ENCODE assay signal across 1 cellular context in the genomic region with DNA sequence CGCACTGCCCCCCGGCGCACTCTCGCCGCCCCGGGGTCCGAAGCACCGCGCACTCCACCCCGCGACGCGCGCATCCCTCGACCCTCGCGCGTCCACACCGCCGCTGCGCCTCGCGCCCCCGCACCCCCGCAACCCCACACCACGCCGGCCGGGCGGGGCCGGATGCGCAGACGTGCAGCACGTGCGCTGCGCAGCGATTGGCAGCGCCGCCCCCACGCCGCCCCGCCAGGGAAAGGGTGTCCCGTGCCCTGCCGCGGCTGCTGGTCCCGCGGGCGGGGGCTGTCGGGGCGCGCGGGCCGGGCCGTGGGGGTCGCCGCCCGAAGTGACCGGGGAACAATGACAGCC.
TF ChIP-seq lines count a peak whose summit lies in the region.

No MANE protein-coding gene starts in this region.

TF ChIP-seq in HepG2, 621 proteins besides CTCF, POLR2A, EP300 and RAD21 (continued from another document and continues in another):
- TF ChIP-seq, protein P1, sequence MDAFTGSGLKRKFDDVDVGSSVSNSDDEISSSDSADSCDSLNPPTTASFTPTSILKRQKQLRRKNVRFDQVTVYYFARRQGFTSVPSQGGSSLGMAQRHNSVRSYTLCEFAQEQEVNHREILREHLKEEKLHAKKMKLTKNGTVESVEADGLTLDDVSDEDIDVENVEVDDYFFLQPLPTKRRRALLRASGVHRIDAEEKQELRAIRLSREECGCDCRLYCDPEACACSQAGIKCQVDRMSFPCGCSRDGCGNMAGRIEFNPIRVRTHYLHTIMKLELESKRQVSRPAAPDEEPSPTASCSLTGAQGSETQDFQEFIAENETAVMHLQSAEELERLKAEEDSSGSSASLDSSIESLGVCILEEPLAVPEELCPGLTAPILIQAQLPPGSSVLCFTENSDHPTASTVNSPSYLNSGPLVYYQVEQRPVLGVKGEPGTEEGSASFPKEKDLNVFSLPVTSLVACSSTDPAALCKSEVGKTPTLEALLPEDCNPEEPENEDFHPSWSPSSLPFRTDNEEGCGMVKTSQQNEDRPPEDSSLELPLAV (CRISPR knock-in tag; conservative IDR thresholded peaks at IDR 0.05; ENCODE audit: low read depth) = 0 out of 2 replicates have a peak, but pooled peaks have one; percentile 82
- peak; percentile 47; the same call in 1 of the 2 replicates for TF ChIP-seq NFYC (CRISPR knock-in tag; IDR thresholded peaks at IDR 0.05)
- TF ChIP-seq ZNF143 (CRISPR knock-in tag; IDR thresholded peaks at IDR 0.05) = no peak
- TF ChIP-seq MTERF4 (CRISPR knock-in tag; IDR thresholded peaks at IDR 0.05) = no peak
- no peak for TF ChIP-seq ARID3A (IDR thresholded peaks at IDR 0.05; ENCODE audit: low read depth, low read length)
- TF ChIP-seq SAFB2 (CRISPR knock-in tag; IDR thresholded peaks at IDR 0.05; ENCODE audit: borderline replicate concordance, low read depth) = peak; percentile 12; the same call in 1 of the 2 replicates
- TF ChIP-seq ARNT2 (CRISPR knock-in tag; IDR thresholded peaks at IDR 0.05; ENCODE audit: low read depth) = peak; percentile 80; the same call in 1 of the 2 replicates
- TF ChIP-seq DNMT1 (CRISPR knock-in tag; IDR thresholded peaks at IDR 0.05) = peak; percentile 83
- peak; percentile 69 for TF ChIP-seq TFDP2 (CRISPR knock-in tag; IDR thresholded peaks at IDR 0.05)
- TF ChIP-seq PATZ1 (CRISPR knock-in tag; IDR thresholded peaks at IDR 0.05) = peak; percentile 88
- peak; percentile 89 for TF ChIP-seq ATF7-NPFF (CRISPR knock-in tag; IDR thresholded peaks at IDR 0.05; ENCODE audit: low read depth)
- peak; percentile 96 for TF ChIP-seq MAX (IDR thresholded peaks at IDR 0.05)
- 0 out of 2 replicates have a peak, but pooled peaks have one; percentile 14 for TF ChIP-seq KDM6A (CRISPR knock-in tag; IDR thresholded peaks at IDR 0.05; ENCODE audit: low read depth)
- peak; percentile 44; the same call in 1 of the 2 replicates for TF ChIP-seq ZXDC (CRISPR knock-in tag; IDR thresholded peaks at IDR 0.05)
- no peak for TF ChIP-seq ZNF318 (CRISPR knock-in tag; IDR thresholded peaks at IDR 0.05)
- TF ChIP-seq, protein P2, sequence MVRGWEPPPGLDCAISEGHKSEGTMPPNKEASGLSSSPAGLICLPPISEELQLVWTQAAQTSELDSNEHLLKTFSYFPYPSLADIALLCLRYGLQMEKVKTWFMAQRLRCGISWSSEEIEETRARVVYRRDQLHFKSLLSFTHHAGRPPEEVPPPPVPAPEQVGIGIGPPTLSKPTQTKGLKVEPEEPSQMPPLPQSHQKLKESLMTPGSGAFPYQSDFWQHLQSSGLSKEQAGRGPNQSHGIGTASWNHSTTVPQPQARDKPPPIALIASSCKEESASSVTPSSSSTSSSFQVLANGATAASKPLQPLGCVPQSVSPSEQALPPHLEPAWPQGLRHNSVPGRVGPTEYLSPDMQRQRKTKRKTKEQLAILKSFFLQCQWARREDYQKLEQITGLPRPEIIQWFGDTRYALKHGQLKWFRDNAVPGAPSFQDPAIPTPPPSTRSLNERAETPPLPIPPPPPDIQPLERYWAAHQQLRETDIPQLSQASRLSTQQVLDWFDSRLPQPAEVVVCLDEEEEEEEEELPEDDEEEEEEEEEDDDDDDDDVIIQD (CRISPR knock-in tag; IDR thresholded peaks at IDR 0.05; ENCODE audit: low read depth) = no peak
- peak; percentile 48; the same call in 1 of the 2 replicates for TF ChIP-seq PRMT3 (CRISPR knock-in tag; IDR thresholded peaks at IDR 0.05; ENCODE audit: borderline replicate concordance, low read depth)
- TF ChIP-seq, protein P3, sequence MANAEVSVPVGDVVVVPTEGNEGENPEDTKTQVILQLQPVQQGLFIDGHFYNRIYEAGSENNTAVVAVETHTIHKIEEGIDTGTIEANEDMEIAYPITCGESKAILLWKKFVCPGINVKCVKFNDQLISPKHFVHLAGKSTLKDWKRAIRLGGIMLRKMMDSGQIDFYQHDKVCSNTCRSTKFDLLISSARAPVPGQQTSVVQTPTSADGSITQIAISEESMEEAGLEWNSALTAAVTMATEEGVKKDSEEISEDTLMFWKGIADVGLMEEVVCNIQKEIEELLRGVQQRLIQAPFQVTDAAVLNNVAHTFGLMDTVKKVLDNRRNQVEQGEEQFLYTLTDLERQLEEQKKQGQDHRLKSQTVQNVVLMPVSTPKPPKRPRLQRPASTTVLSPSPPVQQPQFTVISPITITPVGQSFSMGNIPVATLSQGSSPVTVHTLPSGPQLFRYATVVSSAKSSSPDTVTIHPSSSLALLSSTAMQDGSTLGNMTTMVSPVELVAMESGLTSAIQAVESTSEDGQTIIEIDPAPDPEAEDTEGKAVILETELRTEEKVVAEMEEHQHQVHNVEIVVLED (CRISPR knock-in tag; IDR thresholded peaks at IDR 0.05; ENCODE audit: borderline replicate concordance) = no peak
- TF ChIP-seq ZSCAN29 (CRISPR knock-in tag; conservative IDR thresholded peaks at IDR 0.05) = 0 out of 2 replicates have a peak, but pooled peaks have one; percentile 57
- no peak for TF ChIP-seq NFIC (IDR thresholded peaks at IDR 0.05; ENCODE audit: low read length)
